ENCODE assay signal across 21 cellular contexts in genomic region chr10:21811245-21811585, GRCh38.
DNase-seq lines count a peak whose midpoint lies in the region; ATAC-seq, FAIRE-seq and TF ChIP-seq lines count a peak whose summit lies in the region.
"Had no signal": no experiment of that assay in that cellular context is flagged by ENCODE, and none has a peak within 500 bp of the region (broad histone marks: within the 10 kb centered on the region; RNA-seq: fewer than 3 reads in every experiment).

No MANE protein-coding gene starts in this region.

- no peak overlapping the region for H2AK5ac ChIP-seq in neuronal stem cell (ENCODE audit: low read depth, low read length)

- H3K36me3 Mint-ChIP-seq in chondrocyte (ENCODE audit: low read depth), result peaks cover 4% of the 10 kb centered on the region

- peak; percentile 37 for ATAC-seq in K562
- ATAC-seq: GM23338 had no signal

- H3K4me1 ChIP-seq in K562 (replicated peaks in 1 of 2; ENCODE audit: control insufficient read depth in 2 of 2, insufficient read depth in 2 of 2, low read length in 2 of 2), result peaks cover 0 to 37% of the 10 kb centered on the region in 2 experiments; a peak in 4 of 5 replicates
- H3K4me1 ChIP-seq in neuronal stem cell (ENCODE audit: control insufficient read depth in 2 of 2, insufficient read depth in 1 of 2, low read depth in 1 of 2, low read length in 2 of 2), result peaks cover 3 to 15% of the 10 kb centered on the region in 2 donors

- CTCF ChIA-PET in K562 (lab: Yijun Ruan, JAX; ENCODE audit: low intra/inter-chr PET ratio), result no interaction called here

- H3K9me3 ChIP-seq in K562 (replicated peaks; ENCODE audit: control insufficient read depth, insufficient read depth, low read depth, low read length) (no peaks in the 10 kb centered on the region), neuronal stem cell (replicated peaks in 1 of 2; ENCODE audit: control insufficient read depth in 2 of 2, insufficient read depth in 1 of 2, low read depth in 1 of 2, low read length in 2 of 2) (peaks cover 2 to 5% of the 10 kb centered on the region in 2 donors)
- H3K9me3 ChIP-seq: SK-N-SH had no signal

- no peak overlapping the region for H3K18ac ChIP-seq in neuronal stem cell (ENCODE audit: low read length)

- 0% methylated on average over 2 of the region's 2 CpGs for WGBS in K562 (ENCODE audit: insufficient coverage, low coverage, missing lambda C conversion rate)
- WGBS in neuronal stem cell (ENCODE audit: extremely low coverage in 2 of 2, insufficient read length in 2 of 2, insufficient replicate concordance in 1 of 2), 2 donors, result no CpG with 5 or more reads among the region's 2 CpGs

- H3K4me3 Mint-ChIP-seq in chondrocyte (ENCODE audit: unreplicated experiment), result no peak overlapping the region
- H3K4me3 Mint-ChIP-seq: B cell; CD4-positive, alpha-beta T cell; GM23338 had no signal

- no peak overlapping the region for H3K14ac ChIP-seq in neuronal stem cell (ENCODE audit: low read length)

- TF ChIP-seq CTCF in K562 (IDR thresholded peaks at IDR 0.05 in 2 of 3, conservative IDR thresholded peaks at IDR 0.05 in 1 of 3; ENCODE audit: insufficient read depth in 2 of 3, low read depth in 1 of 3, low read length in 3 of 3), result no peak
- no peak for TF ChIP-seq CTCF in fibroblast of the aortic adventitia (IDR thresholded peaks at IDR 0.05; ENCODE audit: insufficient read depth, low read length)
- TF ChIP-seq CTCF in chondrocyte (IDR thresholded peaks at IDR 0.05), result no peak

- intact Hi-C loops in K562 (cut with micrococcal nuclease), result no loop called here

- no peak overlapping the region for H4K8ac ChIP-seq in neuronal stem cell (ENCODE audit: low read depth, low read length)

- H3K36me3 ChIP-seq in K562 (ENCODE audit: control insufficient read depth, insufficient read depth, low read length), result no peaks in the 10 kb centered on the region
- no peaks in the 10 kb centered on the region for H3K36me3 ChIP-seq in neuronal stem cell (replicated peaks in 1 of 2; ENCODE audit: control insufficient read depth in 2 of 2, insufficient read depth in 2 of 2, low read length in 2 of 2)

- H3K4me1 Mint-ChIP-seq in chondrocyte (ENCODE audit: low read depth), result peaks cover 11% of the 10 kb centered on the region

- H2BK120ac ChIP-seq in neuronal stem cell (ENCODE audit: low read depth, low read length), result no peak overlapping the region

- H2BK12ac ChIP-seq in neuronal stem cell (ENCODE audit: low read length), result no peak overlapping the region

- no peak overlapping the region for H2BK15ac ChIP-seq in neuronal stem cell (ENCODE audit: low read length)

- DNase-seq in NCI-H226 (peak; percentile 60), K562 (ENCODE audit: extremely low read depth in 1 of 4, low spot score in 3 of 4) (peak; percentile 35 to 71 (median 40)), fibroblast of the aortic adventitia (ENCODE audit: low read depth) (peak; percentile 28), skeletal muscle cell (ENCODE audit: low read depth) (peak; percentile 6), chondrocyte (ENCODE audit: low spot score) (no peak), EL (no peak), neuronal stem cell (ENCODE audit: low spot score) (no peak)
- DNase-seq in activated CD4-positive, alpha-beta T cell treated with anti-CD3 and anti-CD28 coated beads, Interleukin-2, amount 50 U/mL, for 1 hour, result no peak
- DNase-seq: ACHN; CD4-positive, alpha-beta T cell; DMS79 treated with DMSO at 0.1 percent for 48 hours; GF-D8; NCI-H2029; NCI-H524; OCI-M1; RPMI8226; SK-N-SH had no signal

- no peaks in the 10 kb centered on the region for H3K9me1 ChIP-seq in K562 (ENCODE audit: control insufficient read depth, insufficient read depth, low read length)

- H3K4me3 ChIP-seq in K562 (no peak overlapping the region), fibroblast of the aortic adventitia (ENCODE audit: low read depth, low read length) (no peak overlapping the region), skeletal muscle cell (ENCODE audit: low read depth, low read length) (no peak overlapping the region), neuronal stem cell (ENCODE audit: low read length in 2 of 2) (no peak overlapping the region)
- H3K4me3 ChIP-seq: GM23338 had no signal

- H3K79me1 ChIP-seq in neuronal stem cell (ENCODE audit: low read depth, low read length), result no peaks in the 10 kb centered on the region

- H2AFZ ChIP-seq in K562 (ENCODE audit: low read depth, low read length) (peak overlapping the region; percentile 37), neuronal stem cell (ENCODE audit: low read length) (no peak overlapping the region)
- H2AFZ ChIP-seq: GM23338 had no signal

- no TSS peak for BruUV-seq in K562 (replicated peaks; lab: Mats Ljungman, UMichigan)

- H3K27ac ChIP-seq in K562 (ENCODE audit: extremely low read depth, low read depth, low read length) (peak overlapping the region; percentile 73), neuronal stem cell (replicated peaks; ENCODE audit: low read length) (no peak overlapping the region)
- H3K27ac ChIP-seq: KMS-11 had no signal

- peaks cover 13% of the 10 kb centered on the region for H3K79me2 ChIP-seq in K562 (ENCODE audit: control insufficient read depth, insufficient read depth, low read length)

- H3K27me3 ChIP-seq in K562 (ENCODE audit: control insufficient read depth in 2 of 2, insufficient read depth in 2 of 2, low read length in 2 of 2) (no peaks in the 10 kb centered on the region), neuronal stem cell (ENCODE audit: control insufficient read depth in 3 of 3, insufficient read depth in 3 of 3, low read depth in 1 of 3, low read length in 3 of 3) (no peaks in the 10 kb centered on the region)

- FAIRE-seq in K562 (lab: Jason Lieb, UNC), result peak; percentile 86
- FAIRE-seq: HTR-8/SVneo had no signal

- H3K23ac ChIP-seq in neuronal stem cell (ENCODE audit: low read depth, low read length, poor library complexity), result no peak overlapping the region

- no peak for TF ChIP-seq EP300 in K562 (IDR thresholded peaks at IDR 0.05; ENCODE audit: low read length)

- H3K27me3 Mint-ChIP-seq in chondrocyte (ENCODE audit: low read depth), result no peaks in the 10 kb centered on the region
- H3K27me3 Mint-ChIP-seq: B cell; CD4-positive, alpha-beta T cell had no signal

- no peak overlapping the region for H2BK5ac ChIP-seq in neuronal stem cell (ENCODE audit: low read length)

- TF ChIP-seq RAD21 in K562 (CRISPR knock-in tag; conservative IDR thresholded peaks at IDR 0.05 in 1 of 2, IDR thresholded peaks at IDR 0.05 in 1 of 2), result no peak; a peak in 1 of 4 replicates

- H3K9ac ChIP-seq in K562 (ENCODE audit: insufficient read depth in 1 of 2, low read depth in 2 of 2, low read length in 2 of 2), result peak overlapping the region in 1 of 2 experiments; percentile 32; a peak in 1 of 4 replicates
- no peak overlapping the region for H3K9ac ChIP-seq in neuronal stem cell (ENCODE audit: low read depth, low read length, poor library complexity)
- H3K9ac ChIP-seq: KMS-11, SK-N-SH had no signal

- H4K20me1 ChIP-seq in K562 (replicated peaks; ENCODE audit: control insufficient read depth, insufficient read depth, low read length), result no peaks in the 10 kb centered on the region

- H3K4me2 ChIP-seq in K562 (ENCODE audit: insufficient read depth, low read length) (peak overlapping the region; percentile 63), neuronal stem cell (ENCODE audit: insufficient read depth, low read length, poor library complexity, severe bottlenecking) (no peak overlapping the region)
- H3K4me2 ChIP-seq: GM23338, KMS-11, SK-N-SH had no signal

- POLR2A ChIA-PET in K562 (lab: Yijun Ruan, JAX), result interaction anchor here (0.6 kb wide), 1 partner anchor 53 kb away, joined by 3 read pairs; no protein-coding TSS in a partner anchor

- H3K27ac Mint-ChIP-seq in chondrocyte (ENCODE audit: unreplicated experiment), result no peak overlapping the region
- H3K27ac Mint-ChIP-seq: B cell; CD4-positive, alpha-beta T cell; GM23338 had no signal

- in situ Hi-C loops in K562 (cut with MboI), result no loop called here

- TF ChIP-seq POLR2A in K562 (conservative IDR thresholded peaks at IDR 0.05), result no peak

- no peak overlapping the region for H3K4ac ChIP-seq in neuronal stem cell (ENCODE audit: low read length)

- no peak overlapping the region for H4K91ac ChIP-seq in neuronal stem cell (ENCODE audit: low read depth, low read length, poor library complexity)

- peaks cover 3% of the 10 kb centered on the region for H3K9me3 Mint-ChIP-seq in chondrocyte (ENCODE audit: low read depth)

TF ChIP-seq in K562, 482 proteins besides CTCF, POLR2A, EP300 and RAD21 (continues in another document):
- TF ChIP-seq NFIC (IDR thresholded peaks at IDR 0.05) (peak; percentile 87), CEBPB (tag; IDR thresholded peaks at IDR 0.05) (peak; percentile 75), MAFG (tag; conservative IDR thresholded peaks at IDR 0.05) (no peak), POLR2AphosphoS2 (IDR thresholded peaks at IDR 0.05; ENCODE audit: low read length) (no peak), GTF2F1 (IDR thresholded peaks at IDR 0.05; ENCODE audit: low read depth, low read length) (no peak), ZNF274 (IDR thresholded peaks at IDR 0.05; ENCODE audit: borderline replicate concordance, low read depth, low read length) (no peak)
- TF ChIP-seq, protein P1, sequence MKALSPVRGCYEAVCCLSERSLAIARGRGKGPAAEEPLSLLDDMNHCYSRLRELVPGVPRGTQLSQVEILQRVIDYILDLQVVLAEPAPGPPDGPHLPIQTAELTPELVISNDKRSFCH (CRISPR knock-in tag; IDR thresholded peaks at IDR 0.05), result no peak
- TF ChIP-seq, protein P1 (tag; IDR thresholded peaks at IDR 0.05), result no peak

Comparison
In these comparisons a context has a peak if more than half of its experiments do, and no peak if none do; other contexts are left out.
1. DNase-seq: peak in NCI-H226 (single experiment), K562 (4 of 4), fibroblast of the aortic adventitia (single experiment) and skeletal muscle cell (single experiment); none in activated CD4-positive, alpha-beta T cell treated with anti-CD3 and anti-CD28 coated beads, Interleukin-2, amount 50 U/mL, for 1 hour (single experiment), chondrocyte (single experiment), EL (single experiment) and neuronal stem cell (single experiment).